ENCODE assay signal across 11 cellular contexts in the genomic region with DNA sequence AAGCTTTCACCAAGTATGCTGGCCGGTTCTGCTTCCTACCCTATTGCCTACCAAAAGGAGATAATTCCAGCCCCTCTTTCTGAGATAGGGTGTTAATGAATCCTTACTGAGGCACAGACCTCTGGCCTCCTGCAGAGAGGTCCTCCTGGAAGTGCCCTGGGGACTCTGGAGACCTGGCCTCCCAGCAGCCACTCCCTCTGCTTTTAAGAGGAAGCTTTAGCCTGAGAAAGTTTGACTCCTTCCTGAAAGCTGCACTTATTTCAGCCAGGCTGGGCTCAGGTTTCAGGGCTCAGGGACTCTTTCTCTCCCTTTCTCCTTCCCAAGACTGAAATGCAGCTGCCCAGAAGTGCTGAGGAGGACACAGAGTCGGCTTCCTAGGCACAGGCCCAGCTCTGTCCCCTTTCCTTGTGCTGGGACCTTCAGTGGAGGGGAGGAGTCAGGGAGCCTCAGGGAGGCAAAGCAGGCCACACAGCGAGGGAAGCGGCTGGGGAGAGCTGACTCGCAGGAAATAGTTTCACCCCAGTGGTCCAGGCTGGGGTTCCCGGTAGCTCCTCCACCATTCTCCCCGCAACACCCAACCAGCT.
A peak's percentile ranks its signal among the peaks of the same experiment; 100 is the strongest.
DNase-seq lines count a peak whose midpoint lies in the region; ATAC-seq, FAIRE-seq and TF ChIP-seq lines count a peak whose summit lies in the region.
"Had no signal": no experiment of that assay in that cellular context is flagged by ENCODE, and none has a peak within 500 bp of the region (broad histone marks: within the 10 kb centered on the region; RNA-seq: fewer than 3 reads in every experiment).

No MANE protein-coding gene starts in this region.

- DNase-seq in GDM1 (lab: John Stamatoyannopoulos, UW) (peak; percentile 21), RPMI7951 (ENCODE audit: low read depth) (peak; percentile 59), fibroblast of pulmonary artery (ENCODE audit: low read depth) (peak; percentile 31), pancreas (peak in 4 of 6 donors; percentile 29 to 42 (median 36)), PC-3 (no peak), HUDEP-2 (lab: John Stamatoyannopoulos, UW; ENCODE audit: unreplicated experiment in 76 of 76) (no peak)
- DNase-seq: activated CD8-positive, alpha-beta memory T cell treated with anti-CD3 and anti-CD28 coated beads, Interleukin-2, amount 10 ng/mL, durations not matched to agents 7 days and 5 days; NCI-H2227 treated with DMSO at 0.1 percent for 48 hours; stimulated activated CD4-positive, alpha-beta T cell treated with anti-CD3 and anti-CD28 coated beads, Interleukin-15, amount 100 ng/mL, for 24 hours had no signal

- H3K4me3 ChIP-seq in fibroblast of pulmonary artery (replicated peaks; ENCODE audit: low read depth, low read length), result no peak overlapping the region
- no peak overlapping the region for H3K4me3 ChIP-seq in pancreas
- H3K4me3 ChIP-seq in PC-3 (ENCODE audit: low read length), result no peak overlapping the region

- no peak overlapping the region for H2AFZ ChIP-seq in PC-3 (ENCODE audit: low read length)

- intact Hi-C loops in pancreas (cut with DNase I) (no loop called here), PC-3 (cut with micrococcal nuclease) (no loop called here)

- H3F3A ChIP-seq in PC-3 (ENCODE audit: low read length, unreplicated experiment), result no peaks in the 10 kb centered on the region

- H3K27ac ChIP-seq in pancreas (peak overlapping the region in 2 of 4 donors; percentile 6 to 20), PC-3 (ENCODE audit: low read length) (no peak overlapping the region)

- H3K4me1 ChIP-seq in pancreas (peaks cover 6 to 11% (median 6%) of the 10 kb centered on the region in 3 donors), PC-3 (ENCODE audit: insufficient read depth, low read length) (no peaks in the 10 kb centered on the region)

- H3K9me3 ChIP-seq in pancreas, result no peaks in the 10 kb centered on the region
- H3K9me3 ChIP-seq in PC-3 (ENCODE audit: low read length), result no peaks in the 10 kb centered on the region

- BruUV-seq in PC-3 (replicated peaks; lab: Mats Ljungman, UMichigan), result no TSS peak

- no peaks in the 10 kb centered on the region for H3K79me2 ChIP-seq in PC-3 (ENCODE audit: low read length)

- WGBS in pancreas, 2 donors, result 37 to 47% methylated on average over 7 of the region's 7 CpGs

- no peak overlapping the region for H3K4me2 ChIP-seq in PC-3 (ENCODE audit: low read length)

- H3K9me2 ChIP-seq in PC-3 (replicated peaks; ENCODE audit: low read length), result no peaks in the 10 kb centered on the region

- CTCF ChIA-PET in PC-3 (lab: Charles Lee), result interaction anchor here (0.6 to 0.7 kb wide), 2 partner anchors 136 to 155 kb away, joined by 3 to 5 read pairs; no protein-coding TSS in a partner anchor

- H4K20me1 ChIP-seq in PC-3 (ENCODE audit: low read length), result no peaks in the 10 kb centered on the region

- TF ChIP-seq CTCF in fibroblast of pulmonary artery (IDR thresholded peaks at IDR 0.05; ENCODE audit: low read length, missing control alignments) (no peak), pancreas (IDR thresholded peaks at IDR 0.05) (no peak), PC-3 (conservative IDR thresholded peaks at IDR 0.05; ENCODE audit: low read depth, low read length) (no peak)

- POLR2A ChIA-PET in PC-3 (lab: Charles Lee; ENCODE audit: unreplicated experiment), result no interaction called here

- no peak for FAIRE-seq in pancreas (lab: Jason Lieb, UNC)

- H3K9ac ChIP-seq in PC-3 (ENCODE audit: low read length), result no peak overlapping the region

- H3K27me3 ChIP-seq in pancreas (no peaks in the 10 kb centered on the region), PC-3 (ENCODE audit: low read length) (no peaks in the 10 kb centered on the region)

- H3K36me3 ChIP-seq in pancreas (no peaks in the 10 kb centered on the region), PC-3 (ENCODE audit: low read depth, low read length) (no peaks in the 10 kb centered on the region)

- ATAC-seq in pancreas (peak; percentile 67 to 86 (median 82)), PC-3 (no peak; the same call in 1 of the 2 replicates), GM21529 (IDR thresholded peaks at IDR 0.05; ENCODE audit: unreplicated experiment) (no peak), HG03354 (IDR thresholded peaks at IDR 0.05; ENCODE audit: poor library complexity, severe bottlenecking, unreplicated experiment) (no peak)
- ATAC-seq: activated CD8-positive, alpha-beta memory T cell treated with anti-CD3 and anti-CD28 coated beads, Interleukin-2, amount 10 ng/mL, durations not matched to agents 7 days and 5 days had no signal

Comparison
In these comparisons a context has a peak if more than half of its experiments do, and no peak if none do; other contexts are left out.
1. DNase-seq: peak in GDM1 (single experiment), RPMI7951 (single experiment), fibroblast of pulmonary artery (single experiment) and pancreas (4 of 6); none in PC-3 (single experiment) and HUDEP-2 (0 of 76).
2. ATAC-seq: peak in pancreas (4 of 4); none in PC-3 (single experiment), GM21529 (single experiment) and HG03354 (single experiment).